14 cellular contexts compared by ENCODE assay signal in the genomic region with DNA sequence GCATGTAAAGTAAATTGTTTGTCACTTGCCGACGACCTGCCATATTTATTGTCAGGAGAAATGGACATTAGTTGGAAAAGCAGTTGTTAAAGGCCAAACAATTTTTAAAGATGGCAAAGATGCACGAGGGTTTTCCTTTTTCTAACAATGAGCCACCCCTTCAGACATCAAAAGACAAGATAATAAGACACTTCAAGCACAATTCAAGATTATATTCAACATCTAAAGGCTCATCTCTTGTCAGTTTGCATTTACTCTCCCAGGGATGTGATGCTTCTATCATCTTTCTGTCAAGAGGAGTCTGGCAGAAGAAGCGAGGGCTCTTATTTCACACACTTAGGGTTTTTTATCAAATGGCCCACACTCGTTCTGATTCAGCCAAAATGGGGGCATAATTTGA.
DNase-seq lines count a peak whose midpoint lies in the region; ATAC-seq and TF ChIP-seq lines count a peak whose summit lies in the region.
"Had no signal": no experiment of that assay in that cellular context is flagged by ENCODE, and none has a peak within 500 bp of the region (broad histone marks: within the 10 kb centered on the region; RNA-seq: fewer than 3 reads in every experiment).

No MANE protein-coding gene starts in this region.

- TF ChIP-seq RAD21 in neural cell (conservative IDR thresholded peaks at IDR 0.05) = peak; percentile 13

- 54% methylated on average over 5 of the region's 5 CpGs for WGBS in urinary bladder
- 56 to 73% (median 60%) methylated on average over 5 of the region's 5 CpGs for WGBS in stomach, 5 donors

- H3K9me2 ChIP-seq in neural cell (ENCODE audit: insufficient read depth, low read length) = no peaks in the 10 kb centered on the region

- H3K9ac ChIP-seq in BLaER1 treated with 17β-estradiol and CSF1 and Interleukin-3, amounts not matched to agents 10 nM and 100 nM = no peak overlapping the region
- H3K9ac ChIP-seq in neural cell (ENCODE audit: low read length) = peak overlapping the region; percentile 27

- intact Hi-C loops in stomach (cut with DNase I; ENCODE audit: low total_unique reads) = no loop called here

- TF ChIP-seq CTCF in neural cell (IDR thresholded peaks at IDR 0.05; ENCODE audit: poor library complexity, severe bottlenecking) (no peak), stomach (IDR thresholded peaks at IDR 0.05) (no peak)

- TF ChIP-seq POLR2A in stomach (IDR thresholded peaks at IDR 0.05) = no peak

- H2AFZ ChIP-seq in neural cell (ENCODE audit: low read depth, low read length) = no peak overlapping the region
- H2AFZ ChIP-seq: GM23338 had no signal

- no peak for ATAC-seq in HG02938 (IDR thresholded peaks at IDR 0.05; ENCODE audit: unreplicated experiment)
- ATAC-seq: GM23338 had no signal

- no peak overlapping the region for H3K4me3 ChIP-seq in BLaER1 treated with 17β-estradiol and CSF1 and Interleukin-3, amounts not matched to agents 10 nM and 100 nM
- H3K4me3 ChIP-seq in neural cell (ENCODE audit: low read length) (peak overlapping the region; percentile 41), urinary bladder (ENCODE audit: low read depth, low read length) (no peak overlapping the region), stomach (no peak overlapping the region)
- H3K4me3 ChIP-seq: GM23338 had no signal

- TF ChIP-seq EP300 in neural cell (conservative IDR thresholded peaks at IDR 0.05; ENCODE audit: poor library complexity, severe bottlenecking) = peak; percentile 98
- TF ChIP-seq EP300 in stomach (IDR thresholded peaks at IDR 0.05) = no peak

- no peaks in the 10 kb centered on the region for H3K9me3 ChIP-seq in BLaER1 treated with 17β-estradiol and CSF1 and Interleukin-3, amounts not matched to agents 10 nM and 100 nM (replicated peaks in 1 of 11)
- H3K9me3 ChIP-seq in neural cell (ENCODE audit: low read length) (no peaks in the 10 kb centered on the region), stomach (no peaks in the 10 kb centered on the region)
- H3K9me3 ChIP-seq: Caco-2 had no signal

- no peak overlapping the region for H3K27ac ChIP-seq in BLaER1 treated with 17β-estradiol and CSF1 and Interleukin-3, amounts not matched to agents 10 nM and 100 nM
- H3K27ac ChIP-seq in neural cell (ENCODE audit: low read length) = peak overlapping the region; percentile 68
- H3K27ac ChIP-seq in urinary bladder (ENCODE audit: low read depth) = peak overlapping the region; percentile 2
- H3K27ac ChIP-seq in stomach = no peak overlapping the region

- peak; percentile 70 for DNase-seq in NCI-H2227 (lab: John Stamatoyannopoulos, UW; ENCODE audit: unreplicated experiment)
- no peak for DNase-seq in GM19240 (ENCODE audit: insufficient read length, low spot score)
- no peak for DNase-seq in stomach
- DNase-seq: Caco-2; CD8-positive, alpha-beta memory T cell; DND-41; GF-D8; H7; IMR-90 had no signal

- H3K4me1 ChIP-seq in BLaER1 treated with 17β-estradiol and CSF1 and Interleukin-3, amounts not matched to agents 10 nM and 100 nM = peaks cover 23 to 46% (median 40%) of the 10 kb centered on the region in 10 experiments
- no peaks in the 10 kb centered on the region for H3K4me1 ChIP-seq in urinary bladder (ENCODE audit: insufficient read depth)
- H3K4me1 ChIP-seq in stomach = no peaks in the 10 kb centered on the region
- H3K4me1 ChIP-seq: Caco-2 had no signal

- H3K27me3 ChIP-seq in BLaER1 treated with 17β-estradiol and CSF1 and Interleukin-3, amounts not matched to agents 10 nM and 100 nM = no peaks in the 10 kb centered on the region
- H3K27me3 ChIP-seq in neural cell (ENCODE audit: insufficient read depth, low read depth, low read length) (no peaks in the 10 kb centered on the region), stomach (no peaks in the 10 kb centered on the region)

- H3K4me2 ChIP-seq in BLaER1 treated with 17β-estradiol and CSF1 and Interleukin-3, amounts not matched to agents 10 nM and 100 nM = peak overlapping the region in 10 of 11 experiments; percentile 2 to 63 (median 31); a peak in 14 of 22 replicates
- H3K4me2 ChIP-seq in neural cell (ENCODE audit: low read length) = peak overlapping the region; percentile 81
- H3K4me2 ChIP-seq: GM23338 had no signal

- H3K79me2 ChIP-seq in neural cell (replicated peaks; ENCODE audit: insufficient read depth, low read length) = no peaks in the 10 kb centered on the region

- no peaks in the 10 kb centered on the region for H3F3A ChIP-seq in neural cell (ENCODE audit: insufficient read depth, low read length, poor library complexity, severe bottlenecking)

- H3K36me3 ChIP-seq in BLaER1 treated with 17β-estradiol and CSF1 and Interleukin-3, amounts not matched to agents 10 nM and 100 nM = no peaks in the 10 kb centered on the region
- H3K36me3 ChIP-seq in neural cell (ENCODE audit: insufficient read depth, low read length) = no peaks in the 10 kb centered on the region
- H3K36me3 ChIP-seq in urinary bladder (ENCODE audit: insufficient read depth) = no peaks in the 10 kb centered on the region
- H3K36me3 ChIP-seq in stomach = no peaks in the 10 kb centered on the region

- no peaks in the 10 kb centered on the region for H4K20me1 ChIP-seq in BLaER1 treated with 17β-estradiol and CSF1 and Interleukin-3, amounts not matched to agents 10 nM and 100 nM
- no peaks in the 10 kb centered on the region for H4K20me1 ChIP-seq in neural cell (ENCODE audit: insufficient read depth)

TF ChIP-seq in neural cell, 6 proteins besides CTCF, POLR2A, EP300 and RAD21:
- TF ChIP-seq SMC3 (conservative IDR thresholded peaks at IDR 0.05; ENCODE audit: poor library complexity) = peak; percentile 24
- TF ChIP-seq MXI1 (conservative IDR thresholded peaks at IDR 0.05; ENCODE audit: poor library complexity, severe bottlenecking) = no peak
- peak; percentile 78 for TF ChIP-seq POLR2AphosphoS5 (IDR thresholded peaks at IDR 0.05)
- TF ChIP-seq EZH2 (IDR thresholded peaks at IDR 0.05; ENCODE audit: borderline replicate concordance, insufficient read depth, low read length, poor library complexity, severe bottlenecking) = no peak
- TF ChIP-seq TAF1 (IDR thresholded peaks at IDR 0.05; ENCODE audit: low read depth) = no peak
- TF ChIP-seq, protein P1, sequence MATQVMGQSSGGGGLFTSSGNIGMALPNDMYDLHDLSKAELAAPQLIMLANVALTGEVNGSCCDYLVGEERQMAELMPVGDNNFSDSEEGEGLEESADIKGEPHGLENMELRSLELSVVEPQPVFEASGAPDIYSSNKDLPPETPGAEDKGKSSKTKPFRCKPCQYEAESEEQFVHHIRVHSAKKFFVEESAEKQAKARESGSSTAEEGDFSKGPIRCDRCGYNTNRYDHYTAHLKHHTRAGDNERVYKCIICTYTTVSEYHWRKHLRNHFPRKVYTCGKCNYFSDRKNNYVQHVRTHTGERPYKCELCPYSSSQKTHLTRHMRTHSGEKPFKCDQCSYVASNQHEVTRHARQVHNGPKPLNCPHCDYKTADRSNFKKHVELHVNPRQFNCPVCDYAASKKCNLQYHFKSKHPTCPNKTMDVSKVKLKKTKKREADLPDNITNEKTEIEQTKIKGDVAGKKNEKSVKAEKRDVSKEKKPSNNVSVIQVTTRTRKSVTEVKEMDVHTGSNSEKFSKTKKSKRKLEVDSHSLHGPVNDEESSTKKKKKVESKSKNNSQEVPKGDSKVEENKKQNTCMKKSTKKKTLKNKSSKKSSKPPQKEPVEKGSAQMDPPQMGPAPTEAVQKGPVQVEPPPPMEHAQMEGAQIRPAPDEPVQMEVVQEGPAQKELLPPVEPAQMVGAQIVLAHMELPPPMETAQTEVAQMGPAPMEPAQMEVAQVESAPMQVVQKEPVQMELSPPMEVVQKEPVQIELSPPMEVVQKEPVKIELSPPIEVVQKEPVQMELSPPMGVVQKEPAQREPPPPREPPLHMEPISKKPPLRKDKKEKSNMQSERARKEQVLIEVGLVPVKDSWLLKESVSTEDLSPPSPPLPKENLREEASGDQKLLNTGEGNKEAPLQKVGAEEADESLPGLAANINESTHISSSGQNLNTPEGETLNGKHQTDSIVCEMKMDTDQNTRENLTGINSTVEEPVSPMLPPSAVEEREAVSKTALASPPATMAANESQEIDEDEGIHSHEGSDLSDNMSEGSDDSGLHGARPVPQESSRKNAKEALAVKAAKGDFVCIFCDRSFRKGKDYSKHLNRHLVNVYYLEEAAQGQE (IDR thresholded peaks at IDR 0.05; ENCODE audit: borderline replicate concordance) = peak; percentile 29
TF ChIP-seq in neural cell: peak in this region for 3.

Comparison
In these comparisons a context has a peak if more than half of its experiments do, and no peak if none do; other contexts are left out.
1. H3K27ac ChIP-seq: peak in neural cell (single experiment) and urinary bladder (single experiment); none in BLaER1 treated with 17β-estradiol and CSF1 and Interleukin-3, amounts not matched to agents 10 nM and 100 nM (0 of 11) and stomach (0 of 5).